ENCODE assay signal across 11 cellular contexts in genomic region chr10:110794808-110795207, GRCh38.
DNase-seq lines count a peak whose midpoint lies in the region; ATAC-seq, FAIRE-seq and TF ChIP-seq lines count a peak whose summit lies in the region.
"Had no signal": no experiment of that assay in that cellular context is flagged by ENCODE, and none has a peak within 500 bp of the region (broad histone marks: within the 10 kb centered on the region; RNA-seq: fewer than 3 reads in every experiment).

No MANE protein-coding gene starts in this region.

- H3K4me1 ChIP-seq in neural progenitor cell = peaks cover 32% of the 10 kb centered on the region

- H3K27ac Mint-ChIP-seq in neural progenitor cell = peak overlapping the region; percentile 58
- H3K27ac Mint-ChIP-seq in activated CD4-positive, alpha-beta memory T cell treated with anti-CD3 and anti-CD28 coated beads for 36 hours = no peak overlapping the region
- H3K27ac Mint-ChIP-seq: naive B cell had no signal

- H3K4me2 ChIP-seq in neural progenitor cell = peak overlapping the region; percentile 37

- intact Hi-C loops in activated CD4-positive, alpha-beta memory T cell treated with anti-CD3 and anti-CD28 coated beads for 36 hours (cut with micrococcal nuclease) = no loop called here

- H3K27me3 Mint-ChIP-seq in neural progenitor cell (ENCODE audit: insufficient read depth, low read depth) = no peaks in the 10 kb centered on the region
- no peaks in the 10 kb centered on the region for H3K27me3 Mint-ChIP-seq in activated CD4-positive, alpha-beta memory T cell treated with anti-CD3 and anti-CD28 coated beads for 36 hours

- H2AFZ ChIP-seq in neural progenitor cell (replicated peaks) = peak overlapping the region; percentile 38

- CTCF ChIA-PET in activated CD4-positive, alpha-beta memory T cell treated with anti-CD3 and anti-CD28 coated beads for 36 hours (lab: Charles Lee) = interaction anchor here (0.9 to 1.2 kb wide), 2 partner anchors 9 to 99 kb away, joined by 3 to 5 read pairs; no protein-coding TSS in a partner anchor

- H3F3A ChIP-seq in neural progenitor cell (ENCODE audit: low read depth) = peaks cover 21% of the 10 kb centered on the region

- TF ChIP-seq CTCF in neural progenitor cell (IDR thresholded peaks at IDR 0.05) = no peak

- no peaks in the 10 kb centered on the region for H3K9me3 Mint-ChIP-seq in neural progenitor cell
- no peaks in the 10 kb centered on the region for H3K9me3 Mint-ChIP-seq in activated CD4-positive, alpha-beta memory T cell treated with anti-CD3 and anti-CD28 coated beads for 36 hours
- H3K9me3 Mint-ChIP-seq: naive B cell had no signal

- no peak overlapping the region for H3K9ac ChIP-seq in neural progenitor cell

- FAIRE-seq in frontal cortex (lab: Jason Lieb, UNC) = peak; percentile 69

- no peaks in the 10 kb centered on the region for H3K79me2 ChIP-seq in neural progenitor cell (ENCODE audit: low read depth)

- H3K36me3 ChIP-seq in neural progenitor cell = no peaks in the 10 kb centered on the region

- no peaks in the 10 kb centered on the region for H3K9me3 ChIP-seq in neural progenitor cell (ENCODE audit: low read depth)
- H3K9me3 ChIP-seq: gastrocnemius medialis had no signal

- H3K27ac ChIP-seq in neural progenitor cell = peak overlapping the region; percentile 31

- DNase-seq in COLO668 (lab: John Stamatoyannopoulos, UW; ENCODE audit: unreplicated experiment) (peak; percentile 33), NCI-H2227 (lab: John Stamatoyannopoulos, UW; ENCODE audit: unreplicated experiment) (peak; percentile 81), frontal cortex (ENCODE audit: low spot score in 2 of 2) (peak in 1 of 2 donors; percentile 35), neural progenitor cell (ENCODE audit: low spot score) (peak; percentile 78), cortex of kidney (lab: John Stamatoyannopoulos, UW) (no peak)
- no peak for DNase-seq in activated CD4-positive, alpha-beta memory T cell treated with anti-CD3 and anti-CD28 coated beads for 36 hours
- DNase-seq: central memory CD4-positive, alpha-beta T cell; gastrocnemius medialis; naive B cell had no signal

- peaks cover 28% of the 10 kb centered on the region for H3K4me1 Mint-ChIP-seq in neural progenitor cell
- H3K4me1 Mint-ChIP-seq in activated CD4-positive, alpha-beta memory T cell treated with anti-CD3 and anti-CD28 coated beads for 36 hours (ENCODE audit: low read depth) = peaks cover 9% of the 10 kb centered on the region
- H3K4me1 Mint-ChIP-seq: naive B cell had no signal

- H3K27me3 ChIP-seq in neural progenitor cell = no peaks in the 10 kb centered on the region
- H3K27me3 ChIP-seq: gastrocnemius medialis had no signal

- no peak for ATAC-seq in HG03175 (IDR thresholded peaks at IDR 0.05; ENCODE audit: unreplicated experiment)
- ATAC-seq in HG03354 (IDR thresholded peaks at IDR 0.05; ENCODE audit: poor library complexity, severe bottlenecking, unreplicated experiment) = no peak

- H3K4me3 ChIP-seq in neural progenitor cell = no peak overlapping the region
- H3K4me3 ChIP-seq: gastrocnemius medialis had no signal

- POLR2A ChIA-PET in activated CD4-positive, alpha-beta memory T cell treated with anti-CD3 and anti-CD28 coated beads for 36 hours (lab: Charles Lee) = no interaction called here

- no peaks in the 10 kb centered on the region for H4K20me1 ChIP-seq in neural progenitor cell (ENCODE audit: low read depth)

- H3K4me3 Mint-ChIP-seq in neural progenitor cell = no peak overlapping the region
- H3K4me3 Mint-ChIP-seq in activated CD4-positive, alpha-beta memory T cell treated with anti-CD3 and anti-CD28 coated beads for 36 hours = no peak overlapping the region
- H3K4me3 Mint-ChIP-seq: naive B cell had no signal

- no peaks in the 10 kb centered on the region for H3K36me3 Mint-ChIP-seq in neural progenitor cell
- no peaks in the 10 kb centered on the region for H3K36me3 Mint-ChIP-seq in activated CD4-positive, alpha-beta memory T cell treated with anti-CD3 and anti-CD28 coated beads for 36 hours
- H3K36me3 Mint-ChIP-seq: naive B cell had no signal

Comparison
In these comparisons a context has a peak if more than half of its experiments do, and no peak if none do; other contexts are left out.
1. DNase-seq: peak in COLO668 (single experiment), NCI-H2227 (single experiment) and neural progenitor cell (single experiment); none in cortex of kidney (single experiment) and activated CD4-positive, alpha-beta memory T cell treated with anti-CD3 and anti-CD28 coated beads for 36 hours (single experiment).